In genomic region chr2:14855751-14856150, GRCh38 we compare ENCODE assay signal across 32 cellular contexts.
"Had no signal": no experiment of that assay in that cellular context is flagged by ENCODE, and none has a peak within 500 bp of the region (broad histone marks: within the 10 kb centered on the region; RNA-seq: fewer than 3 reads in every experiment).

No MANE protein-coding gene starts in this region.

- H3K4me1 Mint-ChIP-seq: activated B cell treated with CpG ODN at 0.5 μM for 24 hours; activated CD4-positive, alpha-beta T cell treated with anti-CD3 and anti-CD28 coated beads, Interleukin-2, amount 10 ng/mL, durations not matched to agents 24 days and 14 days; activated naive CD8-positive, alpha-beta T cell treated with anti-CD3 and anti-CD28 coated beads for 36 hours; activated T-helper 17 cell treated with anti-CD3 and anti-CD28 coated beads, Interleukin-2, amount 50 U/mL, for 72 hours had no signal

- H3K27me3 Mint-ChIP-seq: activated B cell treated with CpG ODN at 0.5 μM for 24 hours; activated CD4-positive, alpha-beta memory T cell treated with anti-CD3 and anti-CD28 coated beads for 36 hours; activated CD4-positive, alpha-beta T cell treated with anti-CD3 and anti-CD28 coated beads, Interleukin-2, amount 10 ng/mL, durations not matched to agents 24 days and 14 days; activated CD8-positive, alpha-beta T cell treated with anti-CD3 and anti-CD28 coated beads for 36 hours; activated naive CD8-positive, alpha-beta T cell treated with anti-CD3 and anti-CD28 coated beads for 36 hours; activated T-helper 17 cell treated with anti-CD3 and anti-CD28 coated beads, Interleukin-2, amount 50 U/mL, for 72 hours had no signal

- H3K9me3 ChIP-seq: body of pancreas had no signal

- DNase-seq: activated B cell treated with CpG ODN at 0.5 μM for 24 hours; activated CD4-positive, alpha-beta memory T cell treated with anti-CD3 and anti-CD28 coated beads for 36 hours; activated CD4-positive, alpha-beta T cell treated with anti-CD3 and anti-CD28 coated beads for 4 hours; activated CD4-positive, alpha-beta T cell treated with anti-CD3 and anti-CD28 coated beads, Interleukin-2, amount 10 ng/mL, durations not matched to agents 24 days and 14 days; activated CD4-positive, alpha-beta T cell treated with anti-CD3 and anti-CD28 coated beads, Interleukin-2, amount 50 U/mL, for 1 hour; activated CD4-positive, alpha-beta T cell treated with anti-CD3 and anti-CD28 coated beads, Interleukin-2, amount 50 U/mL, for 4 hours; activated CD4-positive, CD25-positive, alpha-beta regulatory T cell treated with anti-CD3 and anti-CD28 coated beads, Interleukin-2, amount 50 U/mL, for 72 hours; activated CD8-positive, alpha-beta memory T cell treated with anti-CD3 and anti-CD28 coated beads, Interleukin-2, amount 50 U/mL, for 4 hours; activated CD8-positive, alpha-beta T cell treated with anti-CD3 and anti-CD28 coated beads for 36 hours; activated effector memory CD4-positive, alpha-beta T cell treated with anti-CD3 and anti-CD28 coated beads, Interleukin-2, amount 50 U/mL, for 16 hours; activated gamma-delta T cell treated with Interleukin-2 at 50 U/mL for 16 hours; activated naive CD4-positive, alpha-beta T cell; activated naive CD4-positive, alpha-beta T cell treated with anti-CD3 and anti-CD28 coated beads for 36 hours; activated naive CD4-positive, alpha-beta T cell treated with anti-CD3 and anti-CD28 coated beads, Interleukin-2, amount 50 U/mL, for 16 hours; activated naive CD8-positive, alpha-beta T cell treated with anti-CD3 and anti-CD28 coated beads for 36 hours; activated T-cell treated with anti-CD3 and anti-CD28 coated beads for 4 hours; activated T-cell treated with anti-CD3 and anti-CD28 coated beads, Interleukin-2, amount 50 U/mL, for 1 hour; activated T-cell treated with anti-CD3 and anti-CD28 coated beads, Interleukin-2, amount 50 U/mL, for 4 hours; activated T-cell treated with anti-CD3 and anti-CD28 coated beads, Interleukin-2, amount 50 U/mL, for 72 hours; adrenal gland; amniotic stem cell; aorta; body of pancreas; brain microvascular endothelial cell; central memory CD4-positive, alpha-beta T cell; T-helper 1 cell had no signal

- H3K4me1 ChIP-seq: adrenal gland, body of pancreas, breast epithelium had no signal

- H3K27me3 ChIP-seq: adrenal gland, body of pancreas, brain microvascular endothelial cell, breast epithelium had no signal

- H3K4me3 ChIP-seq: adrenal gland, body of pancreas, breast epithelium had no signal

- H3K27ac Mint-ChIP-seq: activated B cell treated with CpG ODN at 0.5 μM for 24 hours; activated CD4-positive, alpha-beta memory T cell treated with anti-CD3 and anti-CD28 coated beads for 36 hours; activated CD4-positive, alpha-beta T cell treated with anti-CD3 and anti-CD28 coated beads, Interleukin-2, amount 10 ng/mL, durations not matched to agents 24 days and 14 days; activated CD8-positive, alpha-beta T cell treated with anti-CD3 and anti-CD28 coated beads for 36 hours; activated naive CD4-positive, alpha-beta T cell treated with anti-CD3 and anti-CD28 coated beads for 36 hours; activated naive CD4-positive, alpha-beta T cell treated with anti-CD3 and anti-CD28 coated beads, Interleukin-2, amount 50 U/mL, for 72 hours; activated naive CD8-positive, alpha-beta T cell treated with anti-CD3 and anti-CD28 coated beads for 36 hours; activated T-cell treated with anti-CD3 and anti-CD28 coated beads, Interleukin-2, amount 50 U/mL, for 72 hours; activated T-helper 1 cell treated with anti-CD3 and anti-CD28 coated beads, Interleukin-12 subunit alpha, Interleukin-12 subunit beta, Interleukin-2, Interleukin-4 antibody, amounts not matched to agents 30 ng/mL and 10 ng/mL and 1 ng/mL, durations not matched to agents 14 hours and 24 hours and 36 hours; activated T-helper 17 cell treated with anti-CD3 and anti-CD28 coated beads, Interleukin-2, amount 50 U/mL, for 72 hours; T-helper 1 cell treated with Interleukin-12 subunit alpha and Interleukin-12 subunit beta and Interleukin-4 antibody, amounts not matched to agents 30 μg/mL and 1 μg/mL, for 36 hours had no signal

- H3K36me3 ChIP-seq: adrenal gland, brain microvascular endothelial cell, breast epithelium had no signal

- ATAC-seq: activated CD8-positive, alpha-beta T cell treated with anti-CD3 and anti-CD28 coated beads for 36 hours; activated naive CD4-positive, alpha-beta T cell treated with anti-CD3 and anti-CD28 coated beads, Interleukin-2, amount 50 U/mL, for 72 hours; activated T-cell treated with anti-CD3 and anti-CD28 coated beads, Interleukin-2, amount 50 U/mL, for 4 hours; activated T-cell treated with anti-CD3 and anti-CD28 coated beads, Interleukin-2, amount 50 U/mL, for 72 hours; activated T-helper 17 cell treated with anti-CD3 and anti-CD28 coated beads, Interleukin-2, amount 50 U/mL, for 72 hours; body of pancreas had no signal

- H3K27ac ChIP-seq: adrenal gland, body of pancreas, brain microvascular endothelial cell, breast epithelium, VCaP had no signal

- H3K4me3 Mint-ChIP-seq: activated B cell treated with CpG ODN at 0.5 μM for 24 hours; activated CD4-positive, alpha-beta memory T cell treated with anti-CD3 and anti-CD28 coated beads for 36 hours; activated CD4-positive, alpha-beta T cell treated with anti-CD3 and anti-CD28 coated beads, Interleukin-2, amount 10 ng/mL, durations not matched to agents 24 days and 14 days; activated CD8-positive, alpha-beta T cell treated with anti-CD3 and anti-CD28 coated beads for 36 hours; activated naive CD4-positive, alpha-beta T cell treated with anti-CD3 and anti-CD28 coated beads for 36 hours; activated naive CD8-positive, alpha-beta T cell treated with anti-CD3 and anti-CD28 coated beads for 36 hours; activated T-cell treated with anti-CD3 and anti-CD28 coated beads, Interleukin-2, amount 50 U/mL, for 4 hours; activated T-cell treated with anti-CD3 and anti-CD28 coated beads, Interleukin-2, amount 50 U/mL, for 72 hours; activated T-helper 1 cell treated with anti-CD3 and anti-CD28 coated beads, Interleukin-12 subunit alpha, Interleukin-12 subunit beta, Interleukin-2, Interleukin-4 antibody, amounts not matched to agents 30 ng/mL and 10 ng/mL and 1 ng/mL, durations not matched to agents 14 hours and 24 hours and 36 hours; activated T-helper 17 cell treated with anti-CD3 and anti-CD28 coated beads, Interleukin-2, amount 50 U/mL, for 72 hours; T-helper 1 cell treated with Interleukin-12 subunit alpha and Interleukin-12 subunit beta and Interleukin-4 antibody, amounts not matched to agents 30 μg/mL and 1 μg/mL, for 36 hours had no signal
